Comparison of ENCODE assay signal across 31 cellular contexts in genomic region chrX:71464968-71465367, GRCh38.
"Had no signal": no experiment of that assay in that cellular context is flagged by ENCODE, and none has a peak within 500 bp of the region (broad histone marks: within the 10 kb centered on the region; RNA-seq: fewer than 3 reads in every experiment).

No MANE protein-coding gene starts in this region.

- H3K9me3 ChIP-seq: body of pancreas, gastroesophageal sphincter, heart right ventricle had no signal

- DNase-seq: activated CD4-positive, alpha-beta memory T cell treated with anti-CD3 and anti-CD28 coated beads, Interleukin-2, amount 10 ng/mL, durations not matched to agents 7 days and 5 days; activated CD4-positive, alpha-beta T cell treated with anti-CD3 and anti-CD28 coated beads for 36 hours; activated CD4-positive, alpha-beta T cell treated with anti-CD3 and anti-CD28 coated beads, Interleukin-2, amount 10 ng/mL, durations not matched to agents 7 days and 5 days; activated CD4-positive, alpha-beta T cell treated with anti-CD3 and anti-CD28 coated beads, Interleukin-2, amount 50 U/mL, for 4 hours; activated CD4-positive, CD25-positive, alpha-beta regulatory T cell; activated CD4-positive, CD25-positive, alpha-beta regulatory T cell treated with anti-CD3 and anti-CD28 coated beads, Interleukin-2, amount 50 U/mL, for 72 hours; activated CD8-positive, alpha-beta memory T cell treated with anti-CD3 and anti-CD28 coated beads, Interleukin-2, amount 10 ng/mL, durations not matched to agents 7 days and 5 days; activated CD8-positive, alpha-beta memory T cell treated with anti-CD3 and anti-CD28 coated beads, Interleukin-2, amount 50 U/mL, for 4 hours; activated effector memory CD4-positive, alpha-beta T cell treated with Interleukin-2 at 50 U/mL for 16 hours; activated gamma-delta T cell treated with Interleukin-2 at 50 U/mL for 16 hours; activated naive CD4-positive, alpha-beta T cell treated with anti-CD3 and anti-CD28 coated beads, Interleukin-2, amount 50 U/mL, for 16 hours; activated naive CD4-positive, alpha-beta T cell treated with Interleukin-2 at 50 U/mL for 16 hours; activated naive CD8-positive, alpha-beta T cell treated with anti-CD3 and anti-CD28 coated beads, Interleukin-2, amount 10 ng/mL, durations not matched to agents 7 days and 5 days; activated T-cell treated with anti-CD3 and anti-CD28 coated beads, Interleukin-2, amount 50 U/mL, for 1 hour; activated T-cell treated with anti-CD3 and anti-CD28 coated beads, Interleukin-2, amount 50 U/mL, for 48 hours; amygdala; aorta; body of pancreas; caudate nucleus; cortex of kidney; dermis blood vessel endothelial cell; effector memory CD4-positive, alpha-beta T cell; endodermal cell; foreskin melanocyte; heart right ventricle; T-helper 1 cell; T-helper 2 cell had no signal

- H3K27me3 Mint-ChIP-seq: activated CD4-positive, alpha-beta memory T cell treated with anti-CD3 and anti-CD28 coated beads, Interleukin-2, amount 10 ng/mL, durations not matched to agents 7 days and 5 days; activated CD4-positive, alpha-beta T cell treated with anti-CD3 and anti-CD28 coated beads for 36 hours; activated CD4-positive, alpha-beta T cell treated with anti-CD3 and anti-CD28 coated beads, Interleukin-2, amount 10 ng/mL, durations not matched to agents 7 days and 5 days; activated CD8-positive, alpha-beta memory T cell treated with anti-CD3 and anti-CD28 coated beads, Interleukin-2, amount 10 ng/mL, durations not matched to agents 7 days and 5 days; activated naive CD8-positive, alpha-beta T cell treated with anti-CD3 and anti-CD28 coated beads, Interleukin-2, amount 10 ng/mL, durations not matched to agents 7 days and 5 days had no signal

- H3K9me3 Mint-ChIP-seq: activated CD4-positive, alpha-beta memory T cell treated with anti-CD3 and anti-CD28 coated beads, Interleukin-2, amount 10 ng/mL, durations not matched to agents 7 days and 5 days; activated CD4-positive, alpha-beta T cell treated with anti-CD3 and anti-CD28 coated beads, Interleukin-2, amount 10 ng/mL, durations not matched to agents 7 days and 5 days; activated naive CD8-positive, alpha-beta T cell treated with anti-CD3 and anti-CD28 coated beads, Interleukin-2, amount 10 ng/mL, durations not matched to agents 7 days and 5 days had no signal

- H3K27ac ChIP-seq: body of pancreas, gastroesophageal sphincter, heart right ventricle, hepatocyte had no signal

- H3K4me3 ChIP-seq: body of pancreas, gastroesophageal sphincter, heart right ventricle, hepatocyte had no signal

- H3K27ac Mint-ChIP-seq: activated CD4-positive, alpha-beta memory T cell treated with anti-CD3 and anti-CD28 coated beads, Interleukin-2, amount 10 ng/mL, durations not matched to agents 7 days and 5 days; activated CD8-positive, alpha-beta memory T cell treated with anti-CD3 and anti-CD28 coated beads, Interleukin-2, amount 10 ng/mL, durations not matched to agents 7 days and 5 days; activated naive CD8-positive, alpha-beta T cell treated with anti-CD3 and anti-CD28 coated beads, Interleukin-2, amount 10 ng/mL, durations not matched to agents 7 days and 5 days; endodermal cell had no signal

- ATAC-seq: activated CD4-positive, alpha-beta T cell treated with anti-CD3 and anti-CD28 coated beads for 36 hours; activated CD8-positive, alpha-beta memory T cell treated with anti-CD3 and anti-CD28 coated beads, Interleukin-2, amount 10 ng/mL, durations not matched to agents 7 days and 5 days; body of pancreas; esophagus mucosa; gastroesophageal sphincter; heart right ventricle had no signal

- H3K27me3 ChIP-seq: body of pancreas, gastroesophageal sphincter, heart right ventricle, hepatocyte had no signal

- H2AFZ ChIP-seq: hepatocyte had no signal

- H3K79me2 ChIP-seq: hepatocyte had no signal

- H3K4me3 Mint-ChIP-seq: activated CD4-positive, alpha-beta memory T cell treated with anti-CD3 and anti-CD28 coated beads, Interleukin-2, amount 10 ng/mL, durations not matched to agents 7 days and 5 days; activated CD4-positive, alpha-beta T cell treated with anti-CD3 and anti-CD28 coated beads for 36 hours; activated CD4-positive, alpha-beta T cell treated with anti-CD3 and anti-CD28 coated beads, Interleukin-2, amount 10 ng/mL, durations not matched to agents 7 days and 5 days; activated CD8-positive, alpha-beta memory T cell treated with anti-CD3 and anti-CD28 coated beads, Interleukin-2, amount 10 ng/mL, durations not matched to agents 7 days and 5 days; activated naive CD8-positive, alpha-beta T cell treated with anti-CD3 and anti-CD28 coated beads, Interleukin-2, amount 10 ng/mL, durations not matched to agents 7 days and 5 days; endodermal cell had no signal

- H3K4me2 ChIP-seq: hepatocyte had no signal

- H3K4me1 ChIP-seq: body of pancreas, gastroesophageal sphincter, heart right ventricle had no signal

- FAIRE-seq: colon had no signal

- H3K4me1 Mint-ChIP-seq: activated CD4-positive, alpha-beta memory T cell treated with anti-CD3 and anti-CD28 coated beads, Interleukin-2, amount 10 ng/mL, durations not matched to agents 7 days and 5 days; activated CD4-positive, alpha-beta T cell treated with anti-CD3 and anti-CD28 coated beads for 36 hours; activated CD4-positive, alpha-beta T cell treated with anti-CD3 and anti-CD28 coated beads, Interleukin-2, amount 10 ng/mL, durations not matched to agents 7 days and 5 days; activated CD8-positive, alpha-beta memory T cell treated with anti-CD3 and anti-CD28 coated beads, Interleukin-2, amount 10 ng/mL, durations not matched to agents 7 days and 5 days; activated naive CD8-positive, alpha-beta T cell treated with anti-CD3 and anti-CD28 coated beads, Interleukin-2, amount 10 ng/mL, durations not matched to agents 7 days and 5 days; endodermal cell had no signal
